Comparison of ENCODE assay signal across 1 cellular context in the genomic region with DNA sequence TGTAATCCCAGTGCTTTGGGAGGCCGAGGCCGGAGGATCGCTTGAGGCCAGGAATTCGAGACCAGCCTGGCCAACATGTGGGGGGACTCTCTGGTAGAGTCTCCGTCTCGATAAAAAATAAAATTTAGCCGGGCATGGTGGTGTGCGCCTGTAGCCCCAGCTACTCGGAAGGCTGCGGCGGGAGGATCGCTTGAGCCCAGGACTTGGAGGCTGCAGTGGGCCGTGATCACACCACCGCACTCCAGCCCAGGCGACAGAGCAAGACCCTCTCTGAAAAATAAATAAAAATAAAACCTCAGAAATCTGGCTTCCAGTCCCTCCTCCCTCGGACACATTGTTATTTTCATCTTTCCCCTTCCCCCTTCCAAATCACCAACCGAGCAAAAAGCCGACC.
TF ChIP-seq lines count a peak whose summit lies in the region.

No MANE protein-coding gene starts in this region.

TF ChIP-seq in HepG2, 621 proteins besides CTCF, POLR2A, EP300 and RAD21:
- no peak for TF ChIP-seq ZNF484 (CRISPR knock-in tag; IDR thresholded peaks at IDR 0.05; ENCODE audit: borderline replicate concordance, low read depth)
- 0 out of 2 replicates have a peak, but pooled peaks have one; percentile 3 for TF ChIP-seq MYC (CRISPR knock-in tag; IDR thresholded peaks at IDR 0.05; ENCODE audit: borderline replicate concordance)
- no peak for TF ChIP-seq SRF (IDR thresholded peaks at IDR 0.05; ENCODE audit: low read depth, low read length)
- TF ChIP-seq SAFB2 (CRISPR knock-in tag; IDR thresholded peaks at IDR 0.05; ENCODE audit: borderline replicate concordance, low read depth) = peak; percentile 20; the same call in 1 of the 2 replicates
- no peak for TF ChIP-seq ZFP41 (CRISPR knock-in tag; IDR thresholded peaks at IDR 0.05; ENCODE audit: borderline replicate concordance)
- peak; percentile 69; the same call in 1 of the 2 replicates for TF ChIP-seq KAT7 (CRISPR knock-in tag; IDR thresholded peaks at IDR 0.05; ENCODE audit: borderline replicate concordance)
- TF ChIP-seq ZMAT3 (CRISPR knock-in tag; conservative IDR thresholded peaks at IDR 0.05) = 0 out of 2 replicates have a peak, but pooled peaks have one; percentile 1
- TF ChIP-seq HOXA3 (CRISPR knock-in tag; IDR thresholded peaks at IDR 0.05) = no peak
- no peak for TF ChIP-seq SP140L (CRISPR knock-in tag; IDR thresholded peaks at IDR 0.05; ENCODE audit: borderline replicate concordance)
- no peak for TF ChIP-seq HNRNPL (IDR thresholded peaks at IDR 0.05; ENCODE audit: low read depth, low read length)
- TF ChIP-seq ZNF556 (CRISPR knock-in tag; IDR thresholded peaks at IDR 0.05; ENCODE audit: borderline replicate concordance) = no peak
- TF ChIP-seq, protein P1, sequence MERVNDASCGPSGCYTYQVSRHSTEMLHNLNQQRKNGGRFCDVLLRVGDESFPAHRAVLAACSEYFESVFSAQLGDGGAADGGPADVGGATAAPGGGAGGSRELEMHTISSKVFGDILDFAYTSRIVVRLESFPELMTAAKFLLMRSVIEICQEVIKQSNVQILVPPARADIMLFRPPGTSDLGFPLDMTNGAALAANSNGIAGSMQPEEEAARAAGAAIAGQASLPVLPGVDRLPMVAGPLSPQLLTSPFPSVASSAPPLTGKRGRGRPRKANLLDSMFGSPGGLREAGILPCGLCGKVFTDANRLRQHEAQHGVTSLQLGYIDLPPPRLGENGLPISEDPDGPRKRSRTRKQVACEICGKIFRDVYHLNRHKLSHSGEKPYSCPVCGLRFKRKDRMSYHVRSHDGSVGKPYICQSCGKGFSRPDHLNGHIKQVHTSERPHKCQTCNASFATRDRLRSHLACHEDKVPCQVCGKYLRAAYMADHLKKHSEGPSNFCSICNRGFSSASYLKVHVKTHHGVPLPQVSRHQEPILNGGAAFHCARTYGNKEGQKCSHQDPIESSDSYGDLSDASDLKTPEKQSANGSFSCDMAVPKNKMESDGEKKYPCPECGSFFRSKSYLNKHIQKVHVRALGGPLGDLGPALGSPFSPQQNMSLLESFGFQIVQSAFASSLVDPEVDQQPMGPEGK (CRISPR knock-in tag; IDR thresholded peaks at IDR 0.05) = no peak
- TF ChIP-seq, protein P2, sequence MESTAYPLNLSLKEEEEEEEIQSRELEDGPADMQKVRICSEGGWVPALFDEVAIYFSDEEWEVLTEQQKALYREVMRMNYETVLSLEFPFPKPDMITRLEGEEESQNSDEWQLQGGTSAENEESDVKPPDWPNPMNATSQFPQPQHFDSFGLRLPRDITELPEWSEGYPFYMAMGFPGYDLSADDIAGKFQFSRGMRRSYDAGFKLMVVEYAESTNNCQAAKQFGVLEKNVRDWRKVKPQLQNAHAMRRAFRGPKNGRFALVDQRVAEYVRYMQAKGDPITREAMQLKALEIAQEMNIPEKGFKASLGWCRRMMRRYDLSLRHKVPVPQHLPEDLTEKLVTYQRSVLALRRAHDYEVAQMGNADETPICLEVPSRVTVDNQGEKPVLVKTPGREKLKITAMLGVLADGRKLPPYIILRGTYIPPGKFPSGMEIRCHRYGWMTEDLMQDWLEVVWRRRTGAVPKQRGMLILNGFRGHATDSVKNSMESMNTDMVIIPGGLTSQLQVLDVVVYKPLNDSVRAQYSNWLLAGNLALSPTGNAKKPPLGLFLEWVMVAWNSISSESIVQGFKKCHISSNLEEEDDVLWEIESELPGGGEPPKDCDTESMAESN (CRISPR knock-in tag; conservative IDR thresholded peaks at IDR 0.05) = 0 out of 2 replicates have a peak, but pooled peaks have one; percentile 33
- TF ChIP-seq ZNF816 (CRISPR knock-in tag; IDR thresholded peaks at IDR 0.05; ENCODE audit: borderline replicate concordance) = 0 out of 2 replicates have a peak, but pooled peaks have one; percentile 5
- 0 out of 2 replicates have a peak, but pooled peaks have one; percentile 9 for TF ChIP-seq ZNF124 (CRISPR knock-in tag; IDR thresholded peaks at IDR 0.05)
- TF ChIP-seq KLF16 (CRISPR knock-in tag; IDR thresholded peaks at IDR 0.05) = no peak
- TF ChIP-seq, protein P3, sequence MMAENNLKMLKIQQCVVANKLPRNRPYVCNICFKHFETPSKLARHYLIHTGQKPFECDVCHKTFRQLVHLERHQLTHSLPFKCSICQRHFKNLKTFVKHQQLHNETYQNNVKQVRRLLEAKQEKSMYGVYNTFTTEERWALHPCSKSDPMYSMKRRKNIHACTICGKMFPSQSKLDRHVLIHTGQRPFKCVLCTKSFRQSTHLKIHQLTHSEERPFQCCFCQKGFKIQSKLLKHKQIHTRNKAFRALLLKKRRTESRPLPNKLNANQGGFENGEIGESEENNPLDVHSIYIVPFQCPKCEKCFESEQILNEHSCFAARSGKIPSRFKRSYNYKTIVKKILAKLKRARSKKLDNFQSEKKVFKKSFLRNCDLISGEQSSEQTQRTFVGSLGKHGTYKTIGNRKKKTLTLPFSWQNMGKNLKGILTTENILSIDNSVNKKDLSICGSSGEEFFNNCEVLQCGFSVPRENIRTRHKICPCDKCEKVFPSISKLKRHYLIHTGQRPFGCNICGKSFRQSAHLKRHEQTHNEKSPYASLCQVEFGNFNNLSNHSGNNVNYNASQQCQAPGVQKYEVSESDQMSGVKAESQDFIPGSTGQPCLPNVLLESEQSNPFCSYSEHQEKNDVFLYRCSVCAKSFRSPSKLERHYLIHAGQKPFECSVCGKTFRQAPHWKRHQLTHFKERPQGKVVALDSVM (CRISPR knock-in tag; IDR thresholded peaks at IDR 0.05) = peak; percentile 99
- TF ChIP-seq KLF12 (CRISPR knock-in tag; IDR thresholded peaks at IDR 0.05; ENCODE audit: borderline replicate concordance) = peak; percentile 17; the same call in 1 of the 2 replicates
- TF ChIP-seq, protein P4, sequence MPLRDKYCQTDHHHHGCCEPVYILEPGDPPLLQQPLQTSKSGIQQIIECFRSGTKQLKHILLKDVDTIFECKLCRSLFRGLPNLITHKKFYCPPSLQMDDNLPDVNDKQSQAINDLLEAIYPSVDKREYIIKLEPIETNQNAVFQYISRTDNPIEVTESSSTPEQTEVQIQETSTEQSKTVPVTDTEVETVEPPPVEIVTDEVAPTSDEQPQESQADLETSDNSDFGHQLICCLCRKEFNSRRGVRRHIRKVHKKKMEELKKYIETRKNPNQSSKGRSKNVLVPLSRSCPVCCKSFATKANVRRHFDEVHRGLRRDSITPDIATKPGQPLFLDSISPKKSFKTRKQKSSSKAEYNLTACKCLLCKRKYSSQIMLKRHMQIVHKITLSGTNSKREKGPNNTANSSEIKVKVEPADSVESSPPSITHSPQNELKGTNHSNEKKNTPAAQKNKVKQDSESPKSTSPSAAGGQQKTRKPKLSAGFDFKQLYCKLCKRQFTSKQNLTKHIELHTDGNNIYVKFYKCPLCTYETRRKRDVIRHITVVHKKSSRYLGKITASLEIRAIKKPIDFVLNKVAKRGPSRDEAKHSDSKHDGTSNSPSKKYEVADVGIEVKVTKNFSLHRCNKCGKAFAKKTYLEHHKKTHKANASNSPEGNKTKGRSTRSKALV (CRISPR knock-in tag; IDR thresholded peaks at IDR 0.05) = 0 out of 2 replicates have a peak, but pooled peaks have one; percentile 8
- no peak for TF ChIP-seq ZNF326 (CRISPR knock-in tag; IDR thresholded peaks at IDR 0.05; ENCODE audit: borderline replicate concordance)
- TF ChIP-seq, protein P5, sequence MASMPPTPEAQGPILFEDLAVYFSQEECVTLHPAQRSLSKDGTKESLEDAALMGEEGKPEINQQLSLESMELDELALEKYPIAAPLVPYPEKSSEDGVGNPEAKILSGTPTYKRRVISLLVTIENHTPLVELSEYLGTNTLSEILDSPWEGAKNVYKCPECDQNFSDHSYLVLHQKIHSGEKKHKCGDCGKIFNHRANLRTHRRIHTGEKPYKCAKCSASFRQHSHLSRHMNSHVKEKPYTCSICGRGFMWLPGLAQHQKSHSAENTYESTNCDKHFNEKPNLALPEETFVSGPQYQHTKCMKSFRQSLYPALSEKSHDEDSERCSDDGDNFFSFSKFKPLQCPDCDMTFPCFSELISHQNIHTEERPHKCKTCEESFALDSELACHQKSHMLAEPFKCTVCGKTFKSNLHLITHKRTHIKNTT (CRISPR knock-in tag; IDR thresholded peaks at IDR 0.05) = no peak
- TF ChIP-seq, protein P6, sequence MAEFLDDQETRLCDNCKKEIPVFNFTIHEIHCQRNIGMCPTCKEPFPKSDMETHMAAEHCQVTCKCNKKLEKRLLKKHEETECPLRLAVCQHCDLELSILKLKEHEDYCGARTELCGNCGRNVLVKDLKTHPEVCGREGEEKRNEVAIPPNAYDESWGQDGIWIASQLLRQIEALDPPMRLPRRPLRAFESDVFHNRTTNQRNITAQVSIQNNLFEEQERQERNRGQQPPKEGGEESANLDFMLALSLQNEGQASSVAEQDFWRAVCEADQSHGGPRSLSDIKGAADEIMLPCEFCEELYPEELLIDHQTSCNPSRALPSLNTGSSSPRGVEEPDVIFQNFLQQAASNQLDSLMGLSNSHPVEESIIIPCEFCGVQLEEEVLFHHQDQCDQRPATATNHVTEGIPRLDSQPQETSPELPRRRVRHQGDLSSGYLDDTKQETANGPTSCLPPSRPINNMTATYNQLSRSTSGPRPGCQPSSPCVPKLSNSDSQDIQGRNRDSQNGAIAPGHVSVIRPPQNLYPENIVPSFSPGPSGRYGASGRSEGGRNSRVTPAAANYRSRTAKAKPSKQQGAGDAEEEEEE (CRISPR knock-in tag; IDR thresholded peaks at IDR 0.05; ENCODE audit: borderline replicate concordance) = 0 out of 2 replicates have a peak, but pooled peaks have one; percentile 35
- TF ChIP-seq HNRNPK (IDR thresholded peaks at IDR 0.05; ENCODE audit: low read depth, low read length, poor library complexity, severe bottlenecking) = no peak
- TF ChIP-seq, protein P7, sequence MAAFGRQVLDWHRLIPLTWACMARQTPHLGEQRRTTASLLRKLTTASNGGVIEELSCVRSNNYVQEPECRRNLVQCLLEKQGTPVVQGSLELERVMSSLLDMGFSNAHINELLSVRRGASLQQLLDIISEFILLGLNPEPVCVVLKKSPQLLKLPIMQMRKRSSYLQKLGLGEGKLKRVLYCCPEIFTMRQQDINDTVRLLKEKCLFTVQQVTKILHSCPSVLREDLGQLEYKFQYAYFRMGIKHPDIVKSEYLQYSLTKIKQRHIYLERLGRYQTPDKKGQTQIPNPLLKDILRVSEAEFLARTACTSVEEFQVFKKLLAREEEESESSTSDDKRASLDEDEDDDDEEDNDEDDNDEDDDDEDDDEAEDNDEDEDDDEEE (CRISPR knock-in tag; IDR thresholded peaks at IDR 0.05) = peak; percentile 40; the same call in 1 of the 2 replicates
- TF ChIP-seq ARNT (IDR thresholded peaks at IDR 0.05) = no peak
- TF ChIP-seq, protein P8, sequence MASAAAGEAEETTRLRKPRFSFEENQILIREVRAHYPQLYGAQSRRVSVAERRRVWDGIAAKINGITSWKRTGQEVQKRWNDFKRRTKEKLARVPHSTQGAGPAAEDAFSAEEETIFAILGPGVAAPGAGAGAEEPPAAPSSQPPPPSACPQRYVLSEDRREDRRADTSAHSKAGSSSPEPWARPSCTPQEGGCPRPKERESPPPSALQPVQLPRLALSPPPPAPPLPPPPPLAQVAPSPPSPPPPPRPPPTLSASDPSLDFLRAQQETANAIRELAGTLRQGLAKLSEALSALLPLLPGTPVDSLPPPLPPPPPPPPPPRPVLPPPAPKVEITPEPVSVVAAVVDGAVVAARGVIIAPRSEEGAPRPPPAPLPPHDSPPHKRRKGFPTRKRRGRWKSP (CRISPR knock-in tag; IDR thresholded peaks at IDR 0.05) = 0 out of 2 replicates have a peak, but pooled peaks have one; percentile 6
- TF ChIP-seq ZNF557 (CRISPR knock-in tag; IDR thresholded peaks at IDR 0.05) = 0 out of 2 replicates have a peak, but pooled peaks have one; percentile 44
- TF ChIP-seq, protein P9, sequence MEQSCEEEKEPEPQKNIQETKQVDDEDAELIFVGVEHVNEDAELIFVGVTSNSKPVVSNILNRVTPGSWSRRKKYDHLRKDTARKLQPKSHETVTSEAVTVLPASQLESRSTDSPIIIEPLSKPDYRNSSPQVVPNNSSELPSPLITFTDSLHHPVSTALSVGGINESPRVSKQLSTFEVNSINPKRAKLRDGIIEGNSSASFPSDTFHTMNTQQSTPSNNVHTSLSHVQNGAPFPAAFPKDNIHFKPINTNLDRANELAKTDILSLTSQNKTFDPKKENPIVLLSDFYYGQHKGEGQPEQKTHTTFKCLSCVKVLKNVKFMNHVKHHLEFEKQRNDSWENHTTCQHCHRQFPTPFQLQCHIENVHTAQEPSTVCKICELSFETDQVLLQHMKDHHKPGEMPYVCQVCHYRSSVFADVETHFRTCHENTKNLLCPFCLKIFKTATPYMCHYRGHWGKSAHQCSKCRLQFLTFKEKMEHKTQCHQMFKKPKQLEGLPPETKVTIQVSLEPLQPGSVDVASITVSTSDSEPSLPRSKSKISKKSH (CRISPR knock-in tag; IDR thresholded peaks at IDR 0.05; ENCODE audit: borderline replicate concordance) = 0 out of 2 replicates have a peak, but pooled peaks have one; percentile 5
- no peak for TF ChIP-seq ZNF33A (CRISPR knock-in tag; IDR thresholded peaks at IDR 0.05; ENCODE audit: borderline replicate concordance)
- TF ChIP-seq, protein P10, sequence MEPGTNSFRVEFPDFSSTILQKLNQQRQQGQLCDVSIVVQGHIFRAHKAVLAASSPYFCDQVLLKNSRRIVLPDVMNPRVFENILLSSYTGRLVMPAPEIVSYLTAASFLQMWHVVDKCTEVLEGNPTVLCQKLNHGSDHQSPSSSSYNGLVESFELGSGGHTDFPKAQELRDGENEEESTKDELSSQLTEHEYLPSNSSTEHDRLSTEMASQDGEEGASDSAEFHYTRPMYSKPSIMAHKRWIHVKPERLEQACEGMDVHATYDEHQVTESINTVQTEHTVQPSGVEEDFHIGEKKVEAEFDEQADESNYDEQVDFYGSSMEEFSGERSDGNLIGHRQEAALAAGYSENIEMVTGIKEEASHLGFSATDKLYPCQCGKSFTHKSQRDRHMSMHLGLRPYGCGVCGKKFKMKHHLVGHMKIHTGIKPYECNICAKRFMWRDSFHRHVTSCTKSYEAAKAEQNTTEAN (CRISPR knock-in tag; conservative IDR thresholded peaks at IDR 0.05) = 0 out of 2 replicates have a peak, but pooled peaks have one; percentile 27
- no peak for TF ChIP-seq NKX3-1 (CRISPR knock-in tag; IDR thresholded peaks at IDR 0.05)
- TF ChIP-seq ZNF552 (CRISPR knock-in tag; IDR thresholded peaks at IDR 0.05; ENCODE audit: borderline replicate concordance) = 0 out of 2 replicates have a peak, but pooled peaks have one; percentile 53
- TF ChIP-seq PTBP1 (IDR thresholded peaks at IDR 0.05; ENCODE audit: low read depth, low read length, poor library complexity, severe bottlenecking) = no peak
- no peak for TF ChIP-seq ZKSCAN8 (CRISPR knock-in tag; IDR thresholded peaks at IDR 0.05; ENCODE audit: borderline replicate concordance)
